In genomic region chr14:102901633-102902032, GRCh38 we compare ENCODE assay signal across 9 cellular contexts. TPM values are rescaled to one million over a fixed set of nuclear protein-coding genes. Genes with fewer than 3 reads are reported as not detected.
DNase-seq lines count a peak whose midpoint lies in the region; ATAC-seq, FAIRE-seq and TF ChIP-seq lines count a peak whose summit lies in the region.
"Had no signal": no experiment of that assay in that cellular context is flagged by ENCODE, and none has a peak within 500 bp of the region (broad histone marks: within the 10 kb centered on the region; RNA-seq: fewer than 3 reads in every experiment).

No MANE protein-coding gene starts in this region.

- TF ChIP-seq RAD21 in K562 (CRISPR knock-in tag; conservative IDR thresholded peaks at IDR 0.05 in 1 of 2, IDR thresholded peaks at IDR 0.05 in 1 of 2): no peak

- H3K36me3 ChIP-seq in K562 (ENCODE audit: control insufficient read depth, insufficient read depth, low read length): peaks cover 14% of the 10 kb centered on the region; the same call in 1 of the 3 replicates
- H3K36me3 ChIP-seq in gastrocnemius medialis: peaks cover 0 to 5% of the 10 kb centered on the region in 2 donors
- H3K36me3 ChIP-seq in sigmoid colon: peaks cover 0 to 53% (median 9%) of the 10 kb centered on the region in 4 donors

- H3K9me3 ChIP-seq in K562 (replicated peaks; ENCODE audit: control insufficient read depth, insufficient read depth, low read depth, low read length): no peaks in the 10 kb centered on the region
- H3K9me3 ChIP-seq in gastrocnemius medialis: no peaks in the 10 kb centered on the region
- no peaks in the 10 kb centered on the region for H3K9me3 ChIP-seq in sigmoid colon

- TF ChIP-seq EP300 in K562 (IDR thresholded peaks at IDR 0.05; ENCODE audit: low read length): no peak
- TF ChIP-seq EP300 in sigmoid colon (IDR thresholded peaks at IDR 0.05): no peak

- H3K4me3 ChIP-seq in K562 (no peak overlapping the region), gastrocnemius medialis (no peak overlapping the region), sigmoid colon (no peak overlapping the region)
- H3K4me3 ChIP-seq: HAP-1 had no signal

- TF ChIP-seq POLR2A in K562 (conservative IDR thresholded peaks at IDR 0.05) (no peak), gastrocnemius medialis (IDR thresholded peaks at IDR 0.05) (no peak), sigmoid colon (IDR thresholded peaks at IDR 0.05) (no peak)

- 0 out of 4 replicates have a peak overlapping the region, but pooled peaks of 1 of the 2 experiments have one; percentile 48 for H3K9ac ChIP-seq in K562 (ENCODE audit: insufficient read depth in 1 of 2, low read depth in 2 of 2, low read length in 2 of 2)

- WGBS in K562 (ENCODE audit: insufficient coverage, low coverage, missing lambda C conversion rate): 52% methylated on average over 4 of the region's 4 CpGs
- 55 to 84% methylated on average over 4 of the region's 4 CpGs for WGBS in sigmoid colon, 2 donors

- H3K4me2 ChIP-seq in K562 (ENCODE audit: insufficient read depth, low read length): no peak overlapping the region

- no peak overlapping the region for H2AFZ ChIP-seq in K562 (ENCODE audit: low read depth, low read length)

- BruUV-seq in K562 (replicated peaks; lab: Mats Ljungman, UMichigan): no TSS peak

- no peaks in the 10 kb centered on the region for H3K9me1 ChIP-seq in K562 (ENCODE audit: control insufficient read depth, insufficient read depth, low read length)

- ATAC-seq in HG03354 (IDR thresholded peaks at IDR 0.05; ENCODE audit: poor library complexity, severe bottlenecking, unreplicated experiment) (peak; percentile 81), K562 (no peak), gastrocnemius medialis (no peak)

- no peaks in the 10 kb centered on the region for H4K20me1 ChIP-seq in K562 (replicated peaks; ENCODE audit: control insufficient read depth, insufficient read depth, low read length)

- no peaks in the 10 kb centered on the region for H3K79me2 ChIP-seq in K562 (ENCODE audit: control insufficient read depth, insufficient read depth, low read length)

- FAIRE-seq in GM18507 (lab: Jason Lieb, UNC) (peak; percentile 96), K562 (lab: Jason Lieb, UNC) (no peak)

- POLR2A ChIA-PET in K562 (lab: Yijun Ruan, JAX): interaction anchor here (0.6 kb wide), 1 partner anchor 55 kb away, joined by 4 read pairs; no protein-coding TSS in a partner anchor

- in situ Hi-C loops in K562 (cut with MboI) (loop anchor here (25.0 kb wide), 1 partner anchor 389 kb away; the partner anchor contains the start of gene ANKRD9), gastrocnemius medialis (cut with MboI; ENCODE audit: low sequenced_read_pairs in 4 of 4) (loop anchor here in 2 of 4 donors (25.0 kb wide), 1 partner anchor 214 kb away; no protein-coding TSS in a partner anchor), ACHN (cut with HindIII; ENCODE audit: low pct_ligation_motif_present, low pct_unique_long_range_greater_than_20kb, low sequenced_read_pairs) (no loop called here)

- CTCF ChIA-PET in K562 (lab: Yijun Ruan, JAX; ENCODE audit: low intra/inter-chr PET ratio): no interaction called here

- peak; percentile 84 for DNase-seq in GM18507 (ENCODE audit: extremely low spot score, insufficient read length, low read depth)
- DNase-seq in GM20000 (ENCODE audit: low spot score): peak; percentile 95
- DNase-seq in K562 (ENCODE audit: extremely low read depth in 1 of 4, low spot score in 3 of 4): no peak
- no peak for DNase-seq in gastrocnemius medialis
- no peak for DNase-seq in ACHN
- no peak for DNase-seq in sigmoid colon
- DNase-seq in kidney tubule cell (ENCODE audit: low spot score): no peak

- no peaks in the 10 kb centered on the region for H3K27me3 ChIP-seq in K562 (ENCODE audit: control insufficient read depth in 2 of 2, insufficient read depth in 2 of 2, low read length in 2 of 2)
- H3K27me3 ChIP-seq in gastrocnemius medialis: no peaks in the 10 kb centered on the region
- H3K27me3 ChIP-seq in sigmoid colon: no peaks in the 10 kb centered on the region

- TF ChIP-seq CTCF in GM20000 (IDR thresholded peaks at IDR 0.05; ENCODE audit: extremely low read depth, missing control alignments) (no peak), K562 (IDR thresholded peaks at IDR 0.05 in 2 of 3, conservative IDR thresholded peaks at IDR 0.05 in 1 of 3; ENCODE audit: insufficient read depth in 2 of 3, low read depth in 1 of 3, low read length in 3 of 3) (no peak), gastrocnemius medialis (IDR thresholded peaks at IDR 0.05 in 4 of 5, conservative IDR thresholded peaks at IDR 0.05 in 1 of 5) (no peak), sigmoid colon (IDR thresholded peaks at IDR 0.05) (no peak)

- H3K27ac ChIP-seq in K562 (ENCODE audit: extremely low read depth, low read depth, low read length) (no peak overlapping the region), gastrocnemius medialis (no peak overlapping the region), sigmoid colon (no peak overlapping the region)

- intact Hi-C loops in K562 (cut with micrococcal nuclease): no loop called here
- intact Hi-C loops in gastrocnemius medialis (cut with DNase I; ENCODE audit: low total_unique reads): no loop called here
- intact Hi-C loops in sigmoid colon (cut with DNase I): no loop called here

- H3K4me1 ChIP-seq in K562 (replicated peaks in 1 of 2; ENCODE audit: control insufficient read depth in 2 of 2, insufficient read depth in 2 of 2, low read length in 2 of 2) (peaks cover 0 to 5% of the 10 kb centered on the region in 2 experiments; a peak in 2 of 5 replicates), gastrocnemius medialis (no peaks in the 10 kb centered on the region), sigmoid colon (no peaks in the 10 kb centered on the region)
- H3K4me1 ChIP-seq: HAP-1 had no signal

TF ChIP-seq in K562, 482 proteins besides CTCF, POLR2A, EP300 and RAD21 (continues in another document):
- peak; percentile 66 for TF ChIP-seq SPI1 (IDR thresholded peaks at IDR 0.05; ENCODE audit: borderline replicate concordance, low read depth, low read length)

RNA-seq across cellular contexts. Expression of gene AMN, which starts 20.8 kb away (rescaled TPM):
- 0.49 TPM in 1 of 2 replicates, not detected in the other for total RNA-seq in K562 (2011; cell fraction: chromatin; rRNA removed; ENCODE audit: low replicate concordance)
- 0.13 and 0.17 TPM in 2 replicates for total RNA-seq in K562 (2011; cell fraction: nucleolus; rRNA removed)
- total RNA-seq in K562 (2011; cell fraction: nucleoplasm; rRNA removed): 0.22 TPM in 1 of 2 replicates, not detected in the other
- total RNA-seq in K562 (2014; rRNA removed): 0.04 and 0.14 TPM in 2 replicates
- total RNA-seq in K562 (2014; rRNA removed; fragmentation: Illumina TruSeq; extraction: Trizol): not detected in 2 replicates
- not detected in 2 replicates for total RNA-seq in K562 (2015; rRNA removed; fragmentation: Illumina TruSeq; extraction: Trizol)
- total RNA-seq in K562 (2021): 0.04 and 0.09 TPM in 2 replicates
- polyA plus RNA-seq in K562 (2011; rRNA removed): not detected in 2 replicates
- 0.03 TPM in 1 of 2 replicates, not detected in the other for polyA plus RNA-seq in K562 (2011; cell fraction: cytosol; rRNA removed)
- polyA plus RNA-seq in K562 (2011; cell fraction: nucleus; rRNA removed): 0.20 and 0.27 TPM in 2 replicates
- 0.03 and 0.14 TPM in 2 replicates for polyA plus RNA-seq in K562 (2012)
- not detected in 2 replicates for polyA plus RNA-seq in K562 (2014; fragmentation: Illumina TruSeq; extraction: Trizol)
- polyA plus RNA-seq in K562 (2014; fragmentation: Nextera tagmentation; extraction: Ambion mirVana): not detected
- polyA plus RNA-seq in K562 (2014; rRNA removed): not detected in 2 replicates
- polyA minus RNA-seq in K562 (2011; rRNA and poly(A)+ RNA removed): not detected in 2 replicates
- polyA minus RNA-seq in K562 (2011; cell fraction: cytosol; rRNA and poly(A)+ RNA removed): not detected in 2 replicates
- 0.11 and 0.13 TPM in 2 replicates for polyA minus RNA-seq in K562 (2011; cell fraction: nucleus; rRNA and poly(A)+ RNA removed)
- 1 to 10 TPM in 1 of 4 donors, under 1 TPM in 1, not detected in 2; 0.42 to 4.3 TPM for total RNA-seq in gastrocnemius medialis
- not detected for total RNA-seq in sigmoid colon
- polyA plus RNA-seq in sigmoid colon: 10 to 100 TPM; 42.0 to 78.1 (median 43.0) TPM

Comparison
In these comparisons a context has a peak if more than half of its experiments do, and no peak if none do; other contexts are left out.
1. DNase-seq: peak in GM18507 (single experiment) and GM20000 (single experiment); none in K562 (0 of 4), gastrocnemius medialis (0 of 2), ACHN (single experiment), sigmoid colon (single experiment) and kidney tubule cell (single experiment).